In the genomic region with DNA sequence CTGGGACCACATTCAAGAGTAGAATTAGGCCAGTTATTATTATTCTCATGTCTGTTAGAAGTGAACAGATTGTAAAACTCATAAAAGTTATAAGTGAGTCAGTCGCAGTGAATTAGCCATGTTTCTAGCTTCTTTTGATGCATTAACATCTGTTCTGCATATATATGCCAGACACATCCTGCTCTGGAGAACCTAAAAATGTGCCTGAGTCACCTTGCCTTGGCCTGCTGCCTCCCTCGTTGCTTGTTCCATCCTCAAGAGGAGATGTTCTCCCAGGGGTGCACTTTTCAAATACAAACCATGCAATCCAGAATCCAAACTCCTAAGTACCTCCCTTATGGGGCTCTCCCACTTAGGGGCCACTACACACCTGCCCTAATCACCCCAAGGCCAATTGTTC, we compare ENCODE assay signal across 1 cellular context.
TF ChIP-seq lines count a peak whose summit lies in the region.

No MANE protein-coding gene starts in this region.

TF ChIP-seq in K562, 482 proteins besides CTCF, POLR2A, EP300 and RAD21 (continued from another document):
- TF ChIP-seq XRCC5 (IDR thresholded peaks at IDR 0.05; ENCODE audit: low read depth, low read length) (no peak), YY1 (IDR thresholded peaks at IDR 0.05; ENCODE audit: borderline replicate concordance in 1 of 3, control insufficient read depth in 1 of 3, extremely low read depth in 1 of 3, insufficient read depth in 3 of 3, insufficient read length in 1 of 3, insufficient replicate concordance in 2 of 3, low read depth in 1 of 3, low read length in 2 of 3) (no peak)
- TF ChIP-seq, protein P1, sequence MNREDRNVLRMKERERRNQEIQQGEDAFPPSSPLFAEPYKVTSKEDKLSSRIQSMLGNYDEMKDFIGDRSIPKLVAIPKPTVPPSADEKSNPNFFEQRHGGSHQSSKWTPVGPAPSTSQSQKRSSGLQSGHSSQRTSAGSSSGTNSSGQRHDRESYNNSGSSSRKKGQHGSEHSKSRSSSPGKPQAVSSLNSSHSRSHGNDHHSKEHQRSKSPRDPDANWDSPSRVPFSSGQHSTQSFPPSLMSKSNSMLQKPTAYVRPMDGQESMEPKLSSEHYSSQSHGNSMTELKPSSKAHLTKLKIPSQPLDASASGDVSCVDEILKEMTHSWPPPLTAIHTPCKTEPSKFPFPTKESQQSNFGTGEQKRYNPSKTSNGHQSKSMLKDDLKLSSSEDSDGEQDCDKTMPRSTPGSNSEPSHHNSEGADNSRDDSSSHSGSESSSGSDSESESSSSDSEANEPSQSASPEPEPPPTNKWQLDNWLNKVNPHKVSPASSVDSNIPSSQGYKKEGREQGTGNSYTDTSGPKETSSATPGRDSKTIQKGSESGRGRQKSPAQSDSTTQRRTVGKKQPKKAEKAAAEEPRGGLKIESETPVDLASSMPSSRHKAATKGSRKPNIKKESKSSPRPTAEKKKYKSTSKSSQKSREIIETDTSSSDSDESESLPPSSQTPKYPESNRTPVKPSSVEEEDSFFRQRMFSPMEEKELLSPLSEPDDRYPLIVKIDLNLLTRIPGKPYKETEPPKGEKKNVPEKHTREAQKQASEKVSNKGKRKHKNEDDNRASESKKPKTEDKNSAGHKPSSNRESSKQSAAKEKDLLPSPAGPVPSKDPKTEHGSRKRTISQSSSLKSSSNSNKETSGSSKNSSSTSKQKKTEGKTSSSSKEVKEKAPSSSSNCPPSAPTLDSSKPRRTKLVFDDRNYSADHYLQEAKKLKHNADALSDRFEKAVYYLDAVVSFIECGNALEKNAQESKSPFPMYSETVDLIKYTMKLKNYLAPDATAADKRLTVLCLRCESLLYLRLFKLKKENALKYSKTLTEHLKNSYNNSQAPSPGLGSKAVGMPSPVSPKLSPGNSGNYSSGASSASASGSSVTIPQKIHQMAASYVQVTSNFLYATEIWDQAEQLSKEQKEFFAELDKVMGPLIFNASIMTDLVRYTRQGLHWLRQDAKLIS (CRISPR knock-in tag; IDR thresholded peaks at IDR 0.05), result no peak
- TF ChIP-seq, protein P2, sequence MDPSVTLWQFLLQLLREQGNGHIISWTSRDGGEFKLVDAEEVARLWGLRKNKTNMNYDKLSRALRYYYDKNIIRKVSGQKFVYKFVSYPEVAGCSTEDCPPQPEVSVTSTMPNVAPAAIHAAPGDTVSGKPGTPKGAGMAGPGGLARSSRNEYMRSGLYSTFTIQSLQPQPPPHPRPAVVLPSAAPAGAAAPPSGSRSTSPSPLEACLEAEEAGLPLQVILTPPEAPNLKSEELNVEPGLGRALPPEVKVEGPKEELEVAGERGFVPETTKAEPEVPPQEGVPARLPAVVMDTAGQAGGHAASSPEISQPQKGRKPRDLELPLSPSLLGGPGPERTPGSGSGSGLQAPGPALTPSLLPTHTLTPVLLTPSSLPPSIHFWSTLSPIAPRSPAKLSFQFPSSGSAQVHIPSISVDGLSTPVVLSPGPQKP (CRISPR knock-in tag; IDR thresholded peaks at IDR 0.05), result no peak
- TF ChIP-seq, protein P3, sequence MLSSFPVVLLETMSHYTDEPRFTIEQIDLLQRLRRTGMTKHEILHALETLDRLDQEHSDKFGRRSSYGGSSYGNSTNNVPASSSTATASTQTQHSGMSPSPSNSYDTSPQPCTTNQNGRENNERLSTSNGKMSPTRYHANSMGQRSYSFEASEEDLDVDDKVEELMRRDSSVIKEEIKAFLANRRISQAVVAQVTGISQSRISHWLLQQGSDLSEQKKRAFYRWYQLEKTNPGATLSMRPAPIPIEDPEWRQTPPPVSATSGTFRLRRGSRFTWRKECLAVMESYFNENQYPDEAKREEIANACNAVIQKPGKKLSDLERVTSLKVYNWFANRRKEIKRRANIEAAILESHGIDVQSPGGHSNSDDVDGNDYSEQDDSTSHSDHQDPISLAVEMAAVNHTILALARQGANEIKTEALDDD (IDR thresholded peaks at IDR 0.05), result no peak
